In genomic region chr5:160812996-160813395, GRCh38 we compare ENCODE assay signal across 7 cellular contexts. TPM values are rescaled to one million over a fixed set of nuclear protein-coding genes. Genes with fewer than 3 reads are reported as not detected.
"Had no signal": no experiment of that assay in that cellular context is flagged by ENCODE, and none has a peak within 500 bp of the region (broad histone marks: within the 10 kb centered on the region; RNA-seq: fewer than 3 reads in every experiment).

No MANE protein-coding gene starts in this region.

RNA-seq across cellular contexts. Expression of gene ATP10B, which starts 39.0 kb away (rescaled TPM):
- total RNA-seq: OCI-LY7, PC-3, PC-9, Right ventricle myocardium inferior, Right ventricle myocardium superior, SJCRH30, SJSA1 had no signal
